Comparison of ENCODE assay signal across 29 cellular contexts in the genomic region with DNA sequence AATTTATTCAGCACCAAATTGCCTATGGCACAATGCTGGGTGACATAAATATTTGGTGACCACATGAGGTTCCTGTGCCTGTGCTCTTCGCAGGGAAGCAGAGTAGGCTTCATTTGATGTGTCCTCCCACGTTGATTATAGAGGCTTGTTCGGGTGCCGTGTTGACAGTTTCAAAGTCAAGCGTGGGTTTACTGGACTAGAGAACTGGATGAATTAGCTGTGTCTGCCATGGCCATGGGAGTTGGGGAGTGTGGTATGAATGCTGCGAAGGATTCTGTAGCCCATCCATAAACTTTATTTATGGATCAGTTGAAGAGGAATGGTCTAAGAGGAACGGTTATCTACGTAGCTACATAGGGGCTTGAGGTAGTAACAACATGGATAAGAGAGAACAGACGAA. TPM values are rescaled to one million over a fixed set of nuclear protein-coding genes. Genes with fewer than 3 reads are reported as not detected.
"Had no signal": no experiment of that assay in that cellular context is flagged by ENCODE, and none has a peak within 500 bp of the region (broad histone marks: within the 10 kb centered on the region; RNA-seq: fewer than 3 reads in every experiment).

No MANE protein-coding gene starts in this region.

- FAIRE-seq: pancreas, small intestine had no signal

- H3K36me3 Mint-ChIP-seq: naive thymus-derived CD8-positive, alpha-beta T cell; natural killer cell treated with Interleukin-12 subunit alpha and Interleukin-12 subunit beta and Interleukin-15 and Interleukin-18, amount 100 ng/mL, for 72 hours; stimulated activated naive B cell treated with anti-CD40 and anti-IgM and Interleukin-4, amounts not matched to agents 10 μg/mL and 1 μg/mL and 100 μg/mL, for 72 hours had no signal

- H3K4me1 Mint-ChIP-seq: naive thymus-derived CD8-positive, alpha-beta T cell; nephron progenitor cell; neural crest cell; stimulated activated effector memory CD8-positive, alpha-beta T cell treated with anti-CD3 and anti-CD28 coated beads, Interleukin-12 subunit alpha, Interleukin-12 subunit beta, amount 100 ng/mL, for 72 hours; stimulated activated naive B cell treated with anti-CD40 and anti-IgM and Interleukin-4, amounts not matched to agents 10 μg/mL and 1 μg/mL and 100 μg/mL, for 72 hours had no signal

- DNase-seq: naive thymus-derived CD8-positive, alpha-beta T cell; nephron progenitor cell; nucleus accumbens; pancreas; posterior cingulate gyrus; psoas muscle; right cardiac atrium; right lobe of liver; sigmoid colon; small intestine; stimulated activated CD4-positive, alpha-beta T cell treated with anti-CD3 and anti-CD28 coated beads, Interleukin-15, amount 100 ng/mL, for 24 hours; stimulated activated CD4-positive, alpha-beta T cell treated with anti-CD3 and anti-CD28 coated beads, Interleukin-2, amount 100 ng/mL, for 24 hours; stimulated activated CD4-positive, alpha-beta T cell treated with anti-CD3 and anti-CD28 coated beads, Interleukin-2, amount 100 ng/mL, for 48 hours; stimulated activated CD4-positive, alpha-beta T cell treated with anti-CD3 and anti-CD28 coated beads, Interleukin-4, amount 100 ng/mL, for 24 hours; stimulated activated naive B cell treated with anti-CD40 and anti-IgM and Interleukin-4, amounts not matched to agents 10 μg/mL and 1 μg/mL and 100 μg/mL, for 72 hours; stimulated activated naive CD4-positive, alpha-beta T cell treated with Interleukin-2 at 50 U/mL for 16 hours; stomach; thyroid gland; trophoblast cell; upper lobe of right lung; uterus had no signal

- H3K4me3 Mint-ChIP-seq: naive thymus-derived CD8-positive, alpha-beta T cell; natural killer cell treated with Interleukin-12 subunit alpha and Interleukin-12 subunit beta and Interleukin-15 and Interleukin-18, amount 100 ng/mL, for 72 hours; nephron progenitor cell; neural crest cell; stimulated activated effector memory CD8-positive, alpha-beta T cell treated with anti-CD3 and anti-CD28 coated beads, Interleukin-12 subunit alpha, Interleukin-12 subunit beta, amount 100 ng/mL, for 72 hours; stimulated activated naive B cell treated with anti-CD40 and anti-IgM and Interleukin-4, amounts not matched to agents 10 μg/mL and 1 μg/mL and 100 μg/mL, for 72 hours; stimulated activated naive CD8-positive, alpha-beta T cell treated with anti-CD3 and anti-CD28 coated beads, Interleukin-15, Interleukin-2, amounts not matched to agents 100 ng/mL and 50 ng/mL, for 24 hours had no signal

- H3K9me3 ChIP-seq: neutrophil, pancreas, psoas muscle, right lobe of liver, sigmoid colon, stomach, thoracic aorta, thyroid gland, tibial nerve, upper lobe of right lung, uterus had no signal

- H3K27ac Mint-ChIP-seq: naive thymus-derived CD8-positive, alpha-beta T cell; natural killer cell treated with Interleukin-12 subunit alpha and Interleukin-12 subunit beta and Interleukin-15 and Interleukin-18, amount 100 ng/mL, for 72 hours; nephron progenitor cell; progenitor cell of endocrine pancreas; stimulated activated effector memory CD8-positive, alpha-beta T cell treated with anti-CD3 and anti-CD28 coated beads, Interleukin-12 subunit alpha, Interleukin-12 subunit beta, amount 100 ng/mL, for 72 hours; stimulated activated naive B cell treated with anti-CD40 and anti-IgM and Interleukin-4, amounts not matched to agents 10 μg/mL and 1 μg/mL and 100 μg/mL, for 72 hours; stimulated activated naive CD8-positive, alpha-beta T cell treated with anti-CD3 and anti-CD28 coated beads, Interleukin-15, Interleukin-2, amounts not matched to agents 100 ng/mL and 50 ng/mL, for 24 hours had no signal

- H3K36me3 ChIP-seq: neutrophil, pancreas, right lobe of liver, sigmoid colon, stomach, thyroid gland, tibial nerve, upper lobe of right lung, uterus had no signal

- H3K27me3 Mint-ChIP-seq: naive thymus-derived CD8-positive, alpha-beta T cell; progenitor cell of endocrine pancreas; stimulated activated naive B cell treated with anti-CD40 and anti-IgM and Interleukin-4, amounts not matched to agents 10 μg/mL and 1 μg/mL and 100 μg/mL, for 72 hours had no signal

- H3K9me3 Mint-ChIP-seq: naive thymus-derived CD8-positive, alpha-beta T cell; natural killer cell treated with Interleukin-12 subunit alpha and Interleukin-12 subunit beta and Interleukin-15 and Interleukin-18, amount 100 ng/mL, for 72 hours; nephron progenitor cell; neural crest cell; stimulated activated effector memory CD8-positive, alpha-beta T cell treated with anti-CD3 and anti-CD28 coated beads, Interleukin-12 subunit alpha, Interleukin-12 subunit beta, amount 100 ng/mL, for 72 hours; stimulated activated naive B cell treated with anti-CD40 and anti-IgM and Interleukin-4, amounts not matched to agents 10 μg/mL and 1 μg/mL and 100 μg/mL, for 72 hours; stimulated activated naive CD8-positive, alpha-beta T cell treated with anti-CD3 and anti-CD28 coated beads, Interleukin-15, Interleukin-2, amounts not matched to agents 100 ng/mL and 50 ng/mL, for 24 hours had no signal

- H3K4me3 ChIP-seq: pancreas, psoas muscle, right lobe of liver, sigmoid colon, stomach, thoracic aorta, thyroid gland, tibial nerve, upper lobe of right lung, uterus had no signal

- H3K27me3 ChIP-seq: neutrophil, right lobe of liver, sigmoid colon, stomach, thyroid gland, tibial nerve, upper lobe of right lung, uterus had no signal

- ATAC-seq: naive thymus-derived CD8-positive, alpha-beta T cell; natural killer cell treated with Interleukin-12 subunit alpha and Interleukin-12 subunit beta and Interleukin-15 and Interleukin-18, amount 100 ng/mL, for 72 hours; pancreas; psoas muscle; right cardiac atrium; right lobe of liver; stimulated activated effector memory CD8-positive, alpha-beta T cell treated with anti-CD3 and anti-CD28 coated beads, Interleukin-12 subunit alpha, Interleukin-12 subunit beta, amount 100 ng/mL, for 72 hours; stimulated activated naive B cell treated with anti-CD40 and anti-IgM and Interleukin-4, amounts not matched to agents 10 μg/mL and 1 μg/mL and 100 μg/mL, for 72 hours; upper lobe of right lung had no signal

- H3K4me1 ChIP-seq: pancreas, psoas muscle, right lobe of liver, thyroid gland, upper lobe of right lung, uterus had no signal

- H3K27ac ChIP-seq: neutrophil, pancreas, psoas muscle, right lobe of liver, stomach, thoracic aorta, thyroid gland, tibial nerve, uterus had no signal

RNA-seq across cellular contexts. Expression of a gene that starts 11.0 kb away (rescaled TPM):
- polyA plus RNA-seq: naive thymus-derived CD8-positive, alpha-beta T cell had no signal
